10 cellular contexts compared by ENCODE assay signal in the genomic region with DNA sequence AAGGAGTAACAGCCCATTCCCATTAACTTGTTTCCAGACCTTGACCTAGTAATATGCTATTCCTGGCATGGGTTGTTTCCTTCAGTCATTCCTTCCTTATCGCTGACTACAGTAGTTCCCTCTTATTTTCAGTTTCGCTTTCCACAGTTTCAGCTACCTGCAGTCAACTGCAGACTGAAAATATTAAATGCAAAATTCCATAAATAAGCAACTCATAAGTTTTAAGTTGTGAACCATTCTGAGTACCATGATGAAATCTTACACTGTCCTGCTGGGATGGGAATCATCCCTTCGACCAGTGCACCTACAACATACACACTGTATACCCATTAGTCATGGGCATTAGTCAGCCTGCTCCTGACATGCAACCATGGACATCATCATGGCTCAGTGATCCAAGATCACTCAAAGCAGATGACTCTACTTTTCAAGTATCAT.
A peak's percentile ranks its signal among the peaks of the same experiment; 100 is the strongest.
DNase-seq lines count a peak whose midpoint lies in the region; ATAC-seq and TF ChIP-seq lines count a peak whose summit lies in the region.
"Had no signal": no experiment of that assay in that cellular context is flagged by ENCODE, and none has a peak within 500 bp of the region (broad histone marks: within the 10 kb centered on the region; RNA-seq: fewer than 3 reads in every experiment).

No MANE protein-coding gene starts in this region.

- no peak overlapping the region for H3K27ac ChIP-seq in caudate nucleus (ENCODE audit: low read depth, low read length)

- H3K4me1 Mint-ChIP-seq in T-cell = peaks cover 7 to 14% (median 12%) of the 10 kb centered on the region in 3 donors

- no peaks in the 10 kb centered on the region for H3K9me3 Mint-ChIP-seq in T-cell

- TF ChIP-seq CTCF in fibroblast of mammary gland (conservative IDR thresholded peaks at IDR 0.05; ENCODE audit: control insufficient read depth, insufficient read depth, low read depth, low read length) = no peak

- no peaks in the 10 kb centered on the region for H3K27me3 Mint-ChIP-seq in T-cell

- peak; percentile 16 for DNase-seq in activated CD4-positive, alpha-beta T cell treated with anti-CD3 and anti-CD28 coated beads for 48 hours
- no peak for DNase-seq in activated CD4-positive, alpha-beta T cell treated with anti-CD3 and anti-CD28 coated beads, Interleukin-2, amount 50 U/mL, for 1 hour
- DNase-seq in T-cell (no peak), fibroblast of mammary gland (ENCODE audit: low read depth) (peak; percentile 95), stromal cell of bone marrow (ENCODE audit: low read depth) (peak; percentile 63), caudate nucleus (lab: John Stamatoyannopoulos, UW) (no peak), T-helper 9 cell (no peak)
- DNase-seq: cortex of kidney, Right ventricle myocardium superior had no signal

- peak overlapping the region; percentile 74 to 80 (median 78) for H3K4me3 Mint-ChIP-seq in T-cell

- POLR2A ChIA-PET in T-cell (lab: Charles Lee) = interaction anchor here in 1 of 2 donors (0.5 kb wide), 1 partner anchor 72 kb away, joined by 8 read pairs; no protein-coding TSS in a partner anchor

- peak in 3 of 4 experiments; percentile 47 to 54 (median 48) for ATAC-seq in T-cell (replicated peaks in 1 of 4)
- no peak for ATAC-seq in HG03469 (IDR thresholded peaks at IDR 0.05; ENCODE audit: unreplicated experiment)

- H3K27ac Mint-ChIP-seq in T-cell = peak overlapping the region; percentile 50 to 83

- peaks cover 16% of the 10 kb centered on the region for H3K36me3 Mint-ChIP-seq in T-cell

- no peak overlapping the region for H3K4me3 ChIP-seq in fibroblast of mammary gland (ENCODE audit: control insufficient read depth, low read depth, low read length)

- CTCF ChIA-PET in T-cell (lab: Charles Lee) = no interaction called here

Comparison
In these comparisons a context has a peak if more than half of its experiments do, and no peak if none do; other contexts are left out.
1. DNase-seq: peak in activated CD4-positive, alpha-beta T cell treated with anti-CD3 and anti-CD28 coated beads for 48 hours (single experiment), fibroblast of mammary gland (single experiment) and stromal cell of bone marrow (single experiment); none in activated CD4-positive, alpha-beta T cell treated with anti-CD3 and anti-CD28 coated beads, Interleukin-2, amount 50 U/mL, for 1 hour (single experiment), T-cell (0 of 34), caudate nucleus (0 of 61) and T-helper 9 cell (single experiment).